ENCODE assay signal across 8 cellular contexts in genomic region chr10:46787321-46787615, GRCh38.
DNase-seq lines count a peak whose midpoint lies in the region; ATAC-seq and TF ChIP-seq lines count a peak whose summit lies in the region.

No MANE protein-coding gene starts in this region.

- H3K27me3 ChIP-seq in WERI-Rb-1 (ENCODE audit: insufficient read depth, low read depth, severe bottlenecking) (no peaks in the 10 kb centered on the region), mucosa of stomach (ENCODE audit: control insufficient read depth, insufficient read depth, low read length) (no peaks in the 10 kb centered on the region), upper lobe of left lung (no peaks in the 10 kb centered on the region)

- H3K9ac ChIP-seq in mucosa of stomach (ENCODE audit: low read length), result peak overlapping the region; percentile 63

- TF ChIP-seq EP300 in upper lobe of left lung (IDR thresholded peaks at IDR 0.05), result no peak

- H3K4me3 ChIP-seq in WERI-Rb-1 (ENCODE audit: low read depth, low read length) (peak overlapping the region; percentile 62), epithelial cell of proximal tubule (ENCODE audit: low read depth, low read length) (peak overlapping the region; percentile 89), mucosa of stomach (ENCODE audit: low read length) (peak overlapping the region; percentile 69), upper lobe of left lung (peak overlapping the region; percentile 49 to 69 (median 62))

- peak in 1 of 2 donors; percentile 55 for ATAC-seq in upper lobe of left lung (ENCODE audit: low FRiP score in 2 of 2)

- 17 to 20% methylated on average over 4 of the region's 6 CpGs for WGBS in upper lobe of left lung, 2 donors

- H3K9me3 ChIP-seq in WERI-Rb-1 (ENCODE audit: severe bottlenecking) (no peaks in the 10 kb centered on the region), mucosa of stomach (ENCODE audit: control insufficient read depth, low read length) (no peaks in the 10 kb centered on the region), upper lobe of left lung (no peaks in the 10 kb centered on the region)

- TF ChIP-seq CTCF in GM10266 (IDR thresholded peaks at IDR 0.05; ENCODE audit: control insufficient read depth, insufficient read depth, low read depth, missing control alignments) (peak; percentile 55), WERI-Rb-1 (IDR thresholded peaks at IDR 0.05; ENCODE audit: low read depth, low read length) (no peak), epithelial cell of proximal tubule (conservative IDR thresholded peaks at IDR 0.05; ENCODE audit: low read depth, low read length) (peak; percentile 65), upper lobe of left lung (IDR thresholded peaks at IDR 0.05) (no peak)

- peak overlapping the region; percentile 82 for H3K27ac ChIP-seq in WERI-Rb-1
- peak overlapping the region in 3 of 4 donors; percentile 51 to 79 (median 75) for H3K27ac ChIP-seq in upper lobe of left lung

- H3K36me3 ChIP-seq in WERI-Rb-1 (no peaks in the 10 kb centered on the region; the same call in 1 of the 2 replicates), mucosa of stomach (ENCODE audit: control insufficient read depth, insufficient read depth, low read length) (no peaks in the 10 kb centered on the region), upper lobe of left lung (no peaks in the 10 kb centered on the region)

- H3K4me1 ChIP-seq in mucosa of stomach (ENCODE audit: control insufficient read depth, insufficient read depth, low read length) (no peaks in the 10 kb centered on the region), upper lobe of left lung (peaks cover 0 to 4% (median 2%) of the 10 kb centered on the region in 4 donors)

- no peak for TF ChIP-seq POLR2A in upper lobe of left lung (IDR thresholded peaks at IDR 0.05)

- DNase-seq in A172 (ENCODE audit: low spot score) (peak; percentile 35), GM10266 (ENCODE audit: extremely low spot score) (peak; percentile 2), HT1080 (ENCODE audit: low read depth) (peak; percentile 4), WERI-Rb-1 (peak; percentile 26), epithelial cell of proximal tubule (ENCODE audit: low read depth) (peak; percentile 51), upper lobe of left lung (no peak), DMS79 (lab: John Stamatoyannopoulos, UW) (no peak)

Comparison
In these comparisons a context has a peak if more than half of its experiments do, and no peak if none do; other contexts are left out.
1. DNase-seq: peak in A172 (single experiment), GM10266 (single experiment), HT1080 (single experiment), WERI-Rb-1 (single experiment) and epithelial cell of proximal tubule (single experiment); none in upper lobe of left lung (0 of 2) and DMS79 (single experiment).
2. CTCF ChIP-seq: peak in GM10266 (single experiment) and epithelial cell of proximal tubule (single experiment); none in WERI-Rb-1 (single experiment) and upper lobe of left lung (0 of 6).
3. Peak in every context shown above with its lines, with median percentiles within 50 percentile points of each other: H3K4me3 ChIP-seq.